24 cellular contexts compared by ENCODE assay signal in genomic region chr11:129508163-129508562, GRCh38.
"Had no signal": no experiment of that assay in that cellular context is flagged by ENCODE, and none has a peak within 500 bp of the region (broad histone marks: within the 10 kb centered on the region; RNA-seq: fewer than 3 reads in every experiment).

No MANE protein-coding gene starts in this region.

- H3K9me3 ChIP-seq: stomach, testis, thoracic aorta, thyroid gland, tibial artery, transverse colon, upper lobe of left lung, upper lobe of right lung, uterus, vagina had no signal

- H3K4me3 ChIP-seq: stomach, suprapubic skin, testis, thoracic aorta, thyroid gland, tibial artery, tibial nerve, transverse colon, upper lobe of left lung, upper lobe of right lung, uterus, vagina had no signal

- H3K27ac ChIP-seq: stomach, suprapubic skin, testis, thoracic aorta, thyroid gland, tibial artery, tibial nerve, transverse colon, upper lobe of left lung, upper lobe of right lung, uterus, vagina had no signal

- H3K27me3 ChIP-seq: stomach, suprapubic skin, testis, thyroid gland, tibial artery, tibial nerve, transverse colon, upper lobe of left lung, upper lobe of right lung, uterus, vagina had no signal

- DNase-seq: stimulated activated CD4-positive, alpha-beta T cell treated with anti-CD3 and anti-CD28 coated beads, Interleukin-2, amount 100 ng/mL, for 48 hours; stimulated activated CD4-positive, alpha-beta T cell treated with anti-CD3 and anti-CD28 coated beads, Interleukin-4, amount 100 ng/mL, for 1 hour; stimulated activated CD4-positive, alpha-beta T cell treated with anti-CD3 and anti-CD28 coated beads, Interleukin-4, amount 100 ng/mL, for 24 hours; stimulated activated CD4-positive, alpha-beta T cell treated with anti-CD3 and anti-CD28 coated beads, Interleukin-4, amount 100 ng/mL, for 4 hours; stimulated activated CD8-positive, alpha-beta memory T cell treated with anti-CD3 and anti-CD28 coated beads, Interleukin-4, amount 100 ng/mL, for 48 hours; stimulated activated naive B cell treated with anti-CD40 and anti-IgM and Interleukin-4, amounts not matched to agents 10 μg/mL and 1 μg/mL and 100 μg/mL, for 72 hours; stimulated activated naive CD4-positive, alpha-beta T cell; stimulated activated naive CD4-positive, alpha-beta T cell treated with Interleukin-2 at 50 U/mL for 16 hours; stimulated activated naive CD8-positive, alpha-beta T cell treated with anti-CD3 and anti-CD28 coated beads, Interleukin-15, amount 100 ng/mL, for 72 hours; stimulated activated naive CD8-positive, alpha-beta T cell treated with anti-CD3 and anti-CD28 coated beads, Interleukin-15, Interleukin-2, amounts not matched to agents 100 U/mL and 50 U/mL, for 24 hours; stomach; substantia nigra; testis; thyroid gland; tibial artery; transverse colon; trophoblast cell; upper lobe of left lung; upper lobe of right lung; uterus had no signal

- H3K4me1 ChIP-seq: stomach, suprapubic skin, testis, thyroid gland, tibial artery, tibial nerve, transverse colon, upper lobe of left lung, upper lobe of right lung, uterus, vagina had no signal

- H3K36me3 ChIP-seq: stomach, suprapubic skin, thoracic aorta, thyroid gland, tibial artery, tibial nerve, transverse colon, upper lobe of left lung, upper lobe of right lung, uterus, vagina had no signal
